In the genomic region with DNA sequence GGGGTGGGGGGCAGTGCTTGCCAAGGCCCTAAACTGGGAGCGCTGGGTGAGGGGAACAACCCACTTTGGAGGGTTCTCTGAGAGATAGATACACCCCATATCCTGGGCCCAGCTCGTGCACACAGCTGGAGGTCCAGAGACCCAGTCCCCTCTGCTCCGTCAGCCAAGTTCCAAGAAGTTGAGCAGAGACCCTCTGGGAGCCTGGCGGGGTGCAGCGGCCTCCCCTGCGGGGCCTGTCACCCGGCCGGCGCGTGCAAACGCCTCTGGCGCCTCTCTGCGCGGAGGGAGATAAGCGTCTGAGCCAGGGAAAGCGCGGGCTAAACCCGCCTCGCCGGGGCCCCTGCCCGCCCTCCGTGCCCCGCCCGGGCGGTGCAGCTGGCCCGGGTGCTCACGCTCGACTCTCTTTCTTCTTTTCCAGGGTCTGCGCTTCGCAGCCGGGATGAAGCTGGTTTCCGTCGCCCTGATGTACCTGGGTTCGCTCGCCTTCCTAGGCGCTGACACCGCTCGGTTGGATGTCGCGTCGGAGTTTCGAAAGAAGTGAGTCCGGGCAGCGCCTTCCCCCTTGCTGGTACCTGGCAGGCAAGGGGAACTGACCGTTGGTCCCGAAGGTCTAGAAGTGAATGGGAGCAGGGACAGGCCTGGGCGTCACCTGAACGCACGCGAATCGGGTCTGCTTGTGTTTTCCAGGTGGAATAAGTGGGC, we compare ENCODE assay signal across 1 cellular context.
TF ChIP-seq lines count a peak whose summit lies in the region.

No MANE protein-coding gene starts in this region.

TF ChIP-seq in HEK293, 187 proteins besides CTCF, POLR2A, EP300 and RAD21 (continued from another document):
- TF ChIP-seq ZNF692 (tag by site-specific recombination; IDR thresholded peaks at IDR 0.05) (no peak), ZBTB6 (tag by site-specific recombination; IDR thresholded peaks at IDR 0.05) (0 out of 2 replicates have a peak, but pooled peaks have one; percentile 3), ZNF501 (tag by site-specific recombination; IDR thresholded peaks at IDR 0.05) (0 out of 2 replicates have a peak, but pooled peaks have one; percentile 40), GLIS1 (tag by site-specific recombination; IDR thresholded peaks at IDR 0.05) (peak; percentile 45; the same call in 1 of the 2 replicates), ZNF2 (tag by site-specific recombination; IDR thresholded peaks at IDR 0.05) (0 out of 2 replicates have a peak, but pooled peaks have one; percentile 8)
